14 cellular contexts compared by ENCODE assay signal in genomic region chr6:16659471-16660156, GRCh38.
A peak's percentile ranks its signal among the peaks of the same experiment; 100 is the strongest.
DNase-seq lines count a peak whose midpoint lies in the region; ATAC-seq and TF ChIP-seq lines count a peak whose summit lies in the region.
"Had no signal": no experiment of that assay in that cellular context is flagged by ENCODE, and none has a peak within 500 bp of the region (broad histone marks: within the 10 kb centered on the region; RNA-seq: fewer than 3 reads in every experiment).

No MANE protein-coding gene starts in this region.

- CTCF ChIA-PET in activated CD8-positive, alpha-beta T cell treated with anti-CD3 and anti-CD28 coated beads, Interleukin-2, amount 10 ng/mL, durations not matched to agents 7 days and 5 days (lab: Charles Lee) = interaction anchor here (1.2 to 3.8 kb wide), 8 partner anchors 8 to 148 kb away, joined by 3 to 30 read pairs (median 6); no protein-coding TSS in a partner anchor

- H3K36me3 ChIP-seq in GM06990 (ENCODE audit: control insufficient read depth, insufficient read depth, low read length) = no peaks in the 10 kb centered on the region
- no peaks in the 10 kb centered on the region; the same call in 1 of the 2 replicates for H3K36me3 ChIP-seq in GM23248 (ENCODE audit: low read depth)

- no peaks in the 10 kb centered on the region for H3F3A ChIP-seq in GM23248 (ENCODE audit: insufficient read depth)

- H3K9me2 ChIP-seq in GM23248 (ENCODE audit: insufficient read depth) = no peaks in the 10 kb centered on the region

- peaks cover 7% of the 10 kb centered on the region for H3K4me1 ChIP-seq in GM23248 (ENCODE audit: insufficient read depth)

- peaks cover 40% of the 10 kb centered on the region for H3K36me3 Mint-ChIP-seq in activated CD8-positive, alpha-beta T cell treated with anti-CD3 and anti-CD28 coated beads, Interleukin-2, amount 10 ng/mL, durations not matched to agents 7 days and 5 days (ENCODE audit: low read depth)
- peaks cover 10% of the 10 kb centered on the region for H3K36me3 Mint-ChIP-seq in memory B cell

- peak; percentile 38 for DNase-seq in GM06990 (ENCODE audit: extremely low read depth, insufficient read length)
- DNase-seq in GM23248 = peak; percentile 18
- DNase-seq in activated CD8-positive, alpha-beta T cell treated with anti-CD3 and anti-CD28 coated beads, Interleukin-2, amount 10 ng/mL, durations not matched to agents 7 days and 5 days = no peak
- no peak for DNase-seq in memory B cell (ENCODE audit: low spot score in 2 of 2)
- no peak for DNase-seq in DMS114 treated with DMSO at 0.1 percent for 48 hours (lab: John Stamatoyannopoulos, UW; ENCODE audit: unreplicated experiment)
- no peak for DNase-seq in NCI-H82 treated with DMSO at 0.1 percent for 48 hours (lab: John Stamatoyannopoulos, UW; ENCODE audit: unreplicated experiment)
- DNase-seq: Kasumi-1, midbrain, NCI-H2171, Peyer's patch, substantia nigra, T-helper 9 cell had no signal

- H3K9me3 ChIP-seq in GM23248 (ENCODE audit: low read depth) = no peaks in the 10 kb centered on the region
- H3K9me3 ChIP-seq: Peyer's patch had no signal

- peak overlapping the region; percentile 61 for H3K27ac Mint-ChIP-seq in activated CD8-positive, alpha-beta T cell treated with anti-CD3 and anti-CD28 coated beads, Interleukin-2, amount 10 ng/mL, durations not matched to agents 7 days and 5 days
- H3K27ac Mint-ChIP-seq in memory B cell = peak overlapping the region; percentile 72

- H3K9me3 Mint-ChIP-seq in activated CD8-positive, alpha-beta T cell treated with anti-CD3 and anti-CD28 coated beads, Interleukin-2, amount 10 ng/mL, durations not matched to agents 7 days and 5 days (ENCODE audit: insufficient read depth) = no peaks in the 10 kb centered on the region
- H3K9me3 Mint-ChIP-seq in memory B cell = no peaks in the 10 kb centered on the region

- in situ Hi-C loops in GM23248 (cut with MboI) = no loop called here

- H4K20me1 ChIP-seq in GM23248 (ENCODE audit: insufficient read depth) = no peaks in the 10 kb centered on the region

- H3K4me1 Mint-ChIP-seq in activated CD8-positive, alpha-beta T cell treated with anti-CD3 and anti-CD28 coated beads, Interleukin-2, amount 10 ng/mL, durations not matched to agents 7 days and 5 days (ENCODE audit: low read depth) = peaks cover 43% of the 10 kb centered on the region
- peaks cover 25% of the 10 kb centered on the region for H3K4me1 Mint-ChIP-seq in memory B cell

- H2AFZ ChIP-seq in GM23248 = no peak overlapping the region

- H3K27me3 ChIP-seq in GM06990 (replicated peaks; ENCODE audit: control insufficient read depth, insufficient read depth, low read length) (no peaks in the 10 kb centered on the region), GM23248 (replicated peaks; ENCODE audit: insufficient read depth) (no peaks in the 10 kb centered on the region)
- H3K27me3 ChIP-seq: Peyer's patch had no signal

- WGBS in GM23248 (ENCODE audit: low coverage in 1 of 2, low lambda C conversion rate in 2 of 2, missing lambda C conversion rate in 2 of 2), 2 experiments = 96 to 98% methylated on average over 6 of the region's 6 CpGs

- H3K4me3 Mint-ChIP-seq in activated CD8-positive, alpha-beta T cell treated with anti-CD3 and anti-CD28 coated beads, Interleukin-2, amount 10 ng/mL, durations not matched to agents 7 days and 5 days = no peak overlapping the region
- peak overlapping the region; percentile 37 for H3K4me3 Mint-ChIP-seq in memory B cell

- POLR2A ChIA-PET in activated CD8-positive, alpha-beta T cell treated with anti-CD3 and anti-CD28 coated beads, Interleukin-2, amount 10 ng/mL, durations not matched to agents 7 days and 5 days (lab: Charles Lee) = interaction anchor here (2.4 kb wide), 1 partner anchor 102 kb away, joined by 14 read pairs; the partner anchor contains the start of gene ATXN1

- H3K4me3 ChIP-seq in GM06990 (replicated peaks; ENCODE audit: low read depth, low read length) (no peak overlapping the region), GM23248 (no peak overlapping the region)
- H3K4me3 ChIP-seq: Peyer's patch had no signal

- H3K9ac ChIP-seq in GM23248 = no peak overlapping the region

- no peak overlapping the region for H3K27ac ChIP-seq in GM23248

- H3K4me2 ChIP-seq in GM23248 (ENCODE audit: unreplicated experiment) = no peak overlapping the region

- no peaks in the 10 kb centered on the region for H3K27me3 Mint-ChIP-seq in activated CD8-positive, alpha-beta T cell treated with anti-CD3 and anti-CD28 coated beads, Interleukin-2, amount 10 ng/mL, durations not matched to agents 7 days and 5 days (ENCODE audit: low read depth)
- no peaks in the 10 kb centered on the region for H3K27me3 Mint-ChIP-seq in memory B cell

- no peak for ATAC-seq in activated CD8-positive, alpha-beta T cell treated with anti-CD3 and anti-CD28 coated beads, Interleukin-2, amount 10 ng/mL, durations not matched to agents 7 days and 5 days
- peak; percentile 48 for ATAC-seq in memory B cell (ENCODE audit: low read depth)
- no peak for ATAC-seq in GM18498 (IDR thresholded peaks at IDR 0.05; ENCODE audit: unreplicated experiment)
- ATAC-seq in GM21447 (IDR thresholded peaks at IDR 0.05; ENCODE audit: unreplicated experiment) = no peak

- peaks cover 32% of the 10 kb centered on the region; the same call in 1 of the 2 replicates for H3K79me2 ChIP-seq in GM23248 (ENCODE audit: insufficient read depth)

- no peak for TF ChIP-seq CTCF in GM06990 (IDR thresholded peaks at IDR 0.05; ENCODE audit: insufficient read depth, low read length, poor library complexity, severe bottlenecking)

Comparison
In these comparisons a context has a peak if more than half of its experiments do, and no peak if none do; other contexts are left out.
1. DNase-seq: peak in GM06990 (single experiment) and GM23248 (single experiment); none in activated CD8-positive, alpha-beta T cell treated with anti-CD3 and anti-CD28 coated beads, Interleukin-2, amount 10 ng/mL, durations not matched to agents 7 days and 5 days (single experiment), memory B cell (0 of 2), DMS114 treated with DMSO at 0.1 percent for 48 hours (single experiment) and NCI-H82 treated with DMSO at 0.1 percent for 48 hours (single experiment).